8 cellular contexts compared by ENCODE assay signal in genomic region chr17:3012926-3013581, GRCh38. TPM values are rescaled to one million over a fixed set of nuclear protein-coding genes. Genes with fewer than 3 reads are reported as not detected.
A peak's percentile ranks its signal among the peaks of the same experiment; 100 is the strongest.
DNase-seq lines count a peak whose midpoint lies in the region; ATAC-seq and TF ChIP-seq lines count a peak whose summit lies in the region.

No MANE protein-coding gene starts in this region.

- intact Hi-C loops in spleen (cut with DNase I; ENCODE audit: low total_unique reads) = loop anchor here (5.0 kb wide), 2 partner anchors 166 to 226 kb away; no protein-coding TSS in a partner anchor

- H3K4me2 ChIP-seq in Karpas-422 (ENCODE audit: low read depth, low read length, poor library complexity, severe bottlenecking) = peak overlapping the region; percentile 42

- H3K9me2 ChIP-seq in Karpas-422 (replicated peaks; ENCODE audit: insufficient read depth, low read length) = no peaks in the 10 kb centered on the region

- no peaks in the 10 kb centered on the region for H3K9me3 ChIP-seq in Karpas-422 (ENCODE audit: low read length)
- no peaks in the 10 kb centered on the region for H3K9me3 ChIP-seq in spleen

- H3K9ac ChIP-seq in Karpas-422 (ENCODE audit: low read length) = peak overlapping the region; percentile 44

- H3K4me1 ChIP-seq in Karpas-422 (ENCODE audit: low read length) (peaks cover 17% of the 10 kb centered on the region), spleen (no peaks in the 10 kb centered on the region)

- no peak for ATAC-seq in GM21526 (IDR thresholded peaks at IDR 0.05; ENCODE audit: low FRiP score, unreplicated experiment)

- in situ Hi-C loops in astrocyte of the cerebellum (cut with HindIII; ENCODE audit: low sequenced_read_pairs) = loop anchor here (25.0 kb wide), 1 partner anchor 151 kb away; no protein-coding TSS in a partner anchor

- H4K20me1 ChIP-seq in Karpas-422 (ENCODE audit: insufficient read depth, low read depth, low read length) = no peaks in the 10 kb centered on the region

- H3K79me2 ChIP-seq in Karpas-422 (ENCODE audit: low read length) = no peaks in the 10 kb centered on the region

- H3K4me3 ChIP-seq in Karpas-422 (ENCODE audit: low read length) (no peak overlapping the region), astrocyte of the cerebellum (ENCODE audit: low read depth, low read length) (no peak overlapping the region), spleen (no peak overlapping the region)

- DNase-seq in EL (peak; percentile 58), Karpas-422 (peak; percentile 91), T-helper 1 cell (peak in 4 of 5 donors; percentile 22 to 37 (median 26)), astrocyte of the cerebellum (ENCODE audit: low read depth) (peak; percentile 11), hippocampal formation (lab: John Stamatoyannopoulos, UW) (peak; percentile 42 to 55), spleen (peak; percentile 87), AML-193 (lab: John Stamatoyannopoulos, UW) (no peak)

- H3K36me3 ChIP-seq in Karpas-422 (ENCODE audit: insufficient read depth, low read length) (peaks cover 6% of the 10 kb centered on the region; the same call in 1 of the 2 replicates), spleen (peaks cover 0 to 96% (median 8%) of the 10 kb centered on the region in 6 donors)

- TF ChIP-seq CTCF in astrocyte of the cerebellum (IDR thresholded peaks at IDR 0.05; ENCODE audit: low read depth, low read length, missing control alignments) (peak; percentile 75), spleen (IDR thresholded peaks at IDR 0.05 in 8 of 11, conservative IDR thresholded peaks at IDR 0.05 in 3 of 11) (peak; percentile 69 to 92 (median 86))

- 56 to 84% (median 69%) methylated on average over 18 to 21 of the region's 21 CpGs for WGBS in spleen, 5 donors

- no peaks in the 10 kb centered on the region for H3K27me3 ChIP-seq in Karpas-422 (ENCODE audit: low read length)
- no peaks in the 10 kb centered on the region for H3K27me3 ChIP-seq in spleen (replicated peaks in 1 of 7)

- no peak for TF ChIP-seq POLR2A in spleen (IDR thresholded peaks at IDR 0.05)

- H2AFZ ChIP-seq in Karpas-422 (ENCODE audit: low read length) = peak overlapping the region; percentile 88; the same call in 1 of the 2 replicates

- peak overlapping the region; percentile 65 for H3K27ac ChIP-seq in Karpas-422 (ENCODE audit: low read length)
- H3K27ac ChIP-seq in spleen = no peak overlapping the region

RNA-seq across cellular contexts. Expression of gene OR1D5, which starts 50.4 kb away (rescaled TPM):
- total RNA-seq in Karpas-422 (2014; rRNA removed; shearing (Covaris generic); ENCODE audit: low replicate concordance) = not detected in 2 replicates
- total RNA-seq in spleen = not detected
- not detected for polyA plus RNA-seq in spleen

Comparison
In these comparisons a context has a peak if more than half of its experiments do, and no peak if none do; other contexts are left out.
1. DNase-seq: peak in EL (single experiment), Karpas-422 (single experiment), T-helper 1 cell (4 of 5), astrocyte of the cerebellum (single experiment), hippocampal formation (2 of 2) and spleen (single experiment); none in AML-193 (0 of 2).